21 cellular contexts compared by ENCODE assay signal in the genomic region with DNA sequence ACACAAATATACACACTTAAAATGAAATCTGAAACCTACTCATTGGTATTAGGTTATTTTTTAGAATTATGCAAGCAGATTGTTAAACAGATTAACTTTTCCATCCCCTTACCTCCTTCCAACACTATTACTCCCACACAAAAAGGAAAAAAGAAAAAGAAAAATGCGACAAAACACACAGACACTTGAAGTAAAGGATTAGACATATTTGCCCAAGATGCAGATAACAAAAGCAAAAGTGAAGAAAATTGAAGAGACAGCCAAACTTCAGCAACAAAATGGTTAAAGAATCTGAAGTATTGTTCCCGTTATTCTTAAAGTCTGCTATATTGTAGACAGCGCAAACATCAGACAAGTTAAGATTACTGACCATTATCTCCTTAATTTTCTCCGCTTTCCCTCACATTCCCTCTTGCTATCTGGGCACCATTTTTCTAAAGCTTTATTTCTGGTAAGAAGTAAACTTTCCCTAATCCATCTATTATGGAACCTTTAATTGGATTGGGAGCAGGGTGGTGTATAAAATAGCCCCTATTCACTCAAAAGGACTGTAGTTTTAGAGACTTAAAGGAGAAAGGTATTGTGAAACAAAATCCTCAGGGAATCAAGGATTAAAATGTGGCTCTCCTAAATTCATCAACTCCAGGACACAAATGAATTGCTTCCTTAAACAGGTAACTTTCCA. TPM values are rescaled to one million over a fixed set of nuclear protein-coding genes. Genes with fewer than 3 reads are reported as not detected.
DNase-seq lines count a peak whose midpoint lies in the region; FAIRE-seq and TF ChIP-seq lines count a peak whose summit lies in the region.
"Had no signal": no experiment of that assay in that cellular context is flagged by ENCODE, and none has a peak within 500 bp of the region (broad histone marks: within the 10 kb centered on the region; RNA-seq: fewer than 3 reads in every experiment).

No MANE protein-coding gene starts in this region.

- WGBS in ectodermal cell, 2 experiments, result 68 to 69% methylated on average over 3 to 4 of the region's 4 CpGs

- H3K36me3 Mint-ChIP-seq in neural progenitor cell, result peaks cover 5% of the 10 kb centered on the region
- no peaks in the 10 kb centered on the region for H3K36me3 Mint-ChIP-seq in endothelial cell (ENCODE audit: low read depth, unreplicated experiment)

- H3K27me3 ChIP-seq in ectodermal cell (ENCODE audit: control insufficient read depth, insufficient read depth, low read length, poor library complexity, severe bottlenecking) (no peaks in the 10 kb centered on the region), neural progenitor cell (no peaks in the 10 kb centered on the region)
- H3K27me3 ChIP-seq: BE2C had no signal

- H3K27ac ChIP-seq in ectodermal cell (ENCODE audit: insufficient read depth, low read depth, low read length, poor library complexity, severe bottlenecking), result peak overlapping the region; percentile 64
- H3K27ac ChIP-seq in neural progenitor cell, result peak overlapping the region; percentile 91
- H3K27ac ChIP-seq: C4-2B had no signal

- peak overlapping the region; percentile 73 for H3K4me3 Mint-ChIP-seq in neural progenitor cell
- no peak overlapping the region for H3K4me3 Mint-ChIP-seq in endothelial cell (ENCODE audit: unreplicated experiment)
- H3K4me3 Mint-ChIP-seq: CD4-positive, alpha-beta memory T cell; HFFc6 had no signal

- no peak overlapping the region for H3K9ac ChIP-seq in neural progenitor cell

- H2AFZ ChIP-seq in neural progenitor cell (replicated peaks), result no peak overlapping the region

- H3K9me3 ChIP-seq in ectodermal cell (ENCODE audit: control insufficient read depth, low read length) (no peaks in the 10 kb centered on the region), neural progenitor cell (ENCODE audit: low read depth) (no peaks in the 10 kb centered on the region)
- H3K9me3 ChIP-seq: BE2C had no signal

- H3K27ac Mint-ChIP-seq in neural progenitor cell (peak overlapping the region; percentile 35), endothelial cell (ENCODE audit: unreplicated experiment) (no peak overlapping the region)
- H3K27ac Mint-ChIP-seq: CD4-positive, alpha-beta memory T cell; HFFc6 had no signal

- peaks cover 36% of the 10 kb centered on the region for H3K4me1 Mint-ChIP-seq in neural progenitor cell
- H3K4me1 Mint-ChIP-seq in endothelial cell (ENCODE audit: unreplicated experiment), result peaks cover 2% of the 10 kb centered on the region

- H3K4me1 ChIP-seq in ectodermal cell (ENCODE audit: control insufficient read depth, insufficient read depth, low read length) (no peaks in the 10 kb centered on the region), neural progenitor cell (peaks cover 66% of the 10 kb centered on the region)

- no peak for DNase-seq in GM19239 (ENCODE audit: insufficient read length, low spot score)
- DNase-seq in NCI-H82 (lab: John Stamatoyannopoulos, UW), result peak; percentile 62
- DNase-seq in neural progenitor cell (ENCODE audit: low spot score), result peak; percentile 71
- no peak for DNase-seq in T-helper 1 cell
- no peak for DNase-seq in NCI-H2107 (lab: John Stamatoyannopoulos, UW)
- no peak for DNase-seq in putamen (ENCODE audit: low spot score)
- DNase-seq in endothelial cell (ENCODE audit: low spot score), result no peak
- DNase-seq: BE2C; CD4-positive, alpha-beta memory T cell; COR-L47; DMS53; HCEC 1CT; HFFc6 had no signal

- TF ChIP-seq CTCF in neural progenitor cell (IDR thresholded peaks at IDR 0.05) (no peak), endothelial cell (IDR thresholded peaks at IDR 0.05; ENCODE audit: unreplicated experiment) (no peak)

- peaks cover 43% of the 10 kb centered on the region for H3F3A ChIP-seq in neural progenitor cell (ENCODE audit: low read depth)

- H3K4me3 ChIP-seq in ectodermal cell (ENCODE audit: insufficient read depth, low read depth, low read length), result no peak overlapping the region
- H3K4me3 ChIP-seq in neural progenitor cell, result peak overlapping the region; percentile 34
- H3K4me3 ChIP-seq: GM12878 had no signal

- H3K79me2 ChIP-seq in neural progenitor cell (ENCODE audit: low read depth), result peaks cover 30% of the 10 kb centered on the region

- H4K20me1 ChIP-seq in neural progenitor cell (ENCODE audit: low read depth), result no peaks in the 10 kb centered on the region

- H3K36me3 ChIP-seq in ectodermal cell (ENCODE audit: control insufficient read depth, insufficient read depth, low read length) (no peaks in the 10 kb centered on the region), neural progenitor cell (peaks cover 7% of the 10 kb centered on the region)

- H3K4me2 ChIP-seq in neural progenitor cell, result peak overlapping the region; percentile 77

- H3K9me3 Mint-ChIP-seq in neural progenitor cell (peaks cover 4% of the 10 kb centered on the region), endothelial cell (ENCODE audit: unreplicated experiment) (no peaks in the 10 kb centered on the region)
- H3K9me3 Mint-ChIP-seq: CD4-positive, alpha-beta memory T cell; HFFc6 had no signal

- peak; percentile 52 for FAIRE-seq in GM19239 (lab: Jason Lieb, UNC)
- FAIRE-seq: GM12878, GM18507, H1, HepG2, HTR-8/SVneo had no signal

- H3K27me3 Mint-ChIP-seq in neural progenitor cell (ENCODE audit: insufficient read depth, low read depth) (no peaks in the 10 kb centered on the region), endothelial cell (ENCODE audit: unreplicated experiment) (no peaks in the 10 kb centered on the region)
- H3K27me3 Mint-ChIP-seq: CD4-positive, alpha-beta memory T cell had no signal

RNA-seq across cellular contexts. Expression of a gene that starts 34.7 kb away (rescaled TPM):
- 43.0 TPM for polyA plus RNA-seq in ectodermal cell (2013, experiment 1 of 4)
- 53.2 TPM for polyA plus RNA-seq in ectodermal cell (2013, experiment 2 of 4)
- 39.3 TPM for polyA plus RNA-seq in ectodermal cell (2013, experiment 3 of 4)
- polyA plus RNA-seq in ectodermal cell (2013, experiment 4 of 4), result 47.2 TPM
- total RNA-seq in neural progenitor cell (ENCODE audit: low replicate concordance) (38.3 and 42.1 TPM in 2 replicates), endothelial cell (ENCODE audit: unreplicated experiment) (not detected)
- total RNA-seq: CD4-positive, alpha-beta memory T cell; G401; GM12878; H1; HepG2; HFFc6 had no signal
- polyA plus RNA-seq: HepG2 had no signal

Comparison
In these comparisons a context has a peak if more than half of its experiments do, and no peak if none do; other contexts are left out.
1. DNase-seq: peak in NCI-H82 (single experiment) and neural progenitor cell (single experiment); none in GM19239 (single experiment), T-helper 1 cell (0 of 5), NCI-H2107 (single experiment), putamen (single experiment) and endothelial cell (single experiment).
2. RNA of a gene that starts 34.7 kb away (total RNA-seq): 38.3 to 42.1 TPM in neural progenitor cell; not detected in endothelial cell (single experiment); every median in the first group is over 10 times any median in the second.